ENCODE assay signal across 22 cellular contexts in genomic region chr4:768076-768475, GRCh38. TPM values are rescaled to one million over a fixed set of nuclear protein-coding genes. Genes with fewer than 3 reads are reported as not detected.
"Had no signal": no experiment of that assay in that cellular context is flagged by ENCODE, and none has a peak within 500 bp of the region (broad histone marks: within the 10 kb centered on the region; RNA-seq: fewer than 3 reads in every experiment).

No MANE protein-coding gene starts in this region.

- H3K4me1 ChIP-seq: foreskin keratinocyte had no signal

- ATAC-seq: activated naive CD4-positive, alpha-beta T cell treated with anti-CD3 and anti-CD28 coated beads, Interleukin-2, amount 50 U/mL, for 72 hours; effector memory CD8-positive, alpha-beta T cell; foreskin keratinocyte; mucosa of descending colon; sciatic nerve; stimulated activated naive CD8-positive, alpha-beta T cell treated with anti-CD3 and anti-CD28 coated beads, Interleukin-15, amount 100 ng/mL, for 72 hours had no signal

- H3K27ac ChIP-seq: epithelial cell of prostate, foreskin keratinocyte, left ventricle myocardium inferior, ovary, vagina, VCaP had no signal

- H3K9me3 ChIP-seq: adrenal gland, left ventricle myocardium inferior, mucosa of descending colon, ovary, vagina had no signal

- H3K27me3 ChIP-seq: adrenal gland, foreskin keratinocyte, ovary, vagina had no signal

- FAIRE-seq: bronchial epithelial cell had no signal

- H3K4me3 ChIP-seq: adrenal gland, left ventricle myocardium inferior, mucosa of descending colon, ovary, smooth muscle cell, vagina had no signal

- H3K36me3 ChIP-seq: ovary had no signal

- DNase-seq: activated CD4-positive, alpha-beta T cell treated with anti-CD3 and anti-CD28 coated beads, Interleukin-2, amount 50 U/mL, for 4 hours; activated gamma-delta T cell treated with Interleukin-2 at 50 U/mL for 16 hours; adrenal gland; dermis blood vessel endothelial cell; effector memory CD8-positive, alpha-beta T cell; foreskin keratinocyte; hypothalamus; left ventricle myocardium inferior; naive B cell; ovary; stimulated activated CD4-positive, alpha-beta T cell treated with anti-CD3 and anti-CD28 coated beads, Interleukin-4, amount 100 ng/mL, for 1 hour; stimulated activated naive CD8-positive, alpha-beta T cell treated with anti-CD3 and anti-CD28 coated beads, Interleukin-15, amount 100 ng/mL, for 72 hours; T-helper 2 cell; trophoblast cell had no signal

- H3K4me2 ChIP-seq: smooth muscle cell had no signal

RNA-seq across cellular contexts. Expression of gene CPLX1, which starts 57.9 kb away (rescaled TPM):
- total RNA-seq: bronchial epithelial cell, smooth muscle cell had no signal
- polyA plus RNA-seq: smooth muscle cell had no signal
